8 cellular contexts compared by ENCODE assay signal in the genomic region with DNA sequence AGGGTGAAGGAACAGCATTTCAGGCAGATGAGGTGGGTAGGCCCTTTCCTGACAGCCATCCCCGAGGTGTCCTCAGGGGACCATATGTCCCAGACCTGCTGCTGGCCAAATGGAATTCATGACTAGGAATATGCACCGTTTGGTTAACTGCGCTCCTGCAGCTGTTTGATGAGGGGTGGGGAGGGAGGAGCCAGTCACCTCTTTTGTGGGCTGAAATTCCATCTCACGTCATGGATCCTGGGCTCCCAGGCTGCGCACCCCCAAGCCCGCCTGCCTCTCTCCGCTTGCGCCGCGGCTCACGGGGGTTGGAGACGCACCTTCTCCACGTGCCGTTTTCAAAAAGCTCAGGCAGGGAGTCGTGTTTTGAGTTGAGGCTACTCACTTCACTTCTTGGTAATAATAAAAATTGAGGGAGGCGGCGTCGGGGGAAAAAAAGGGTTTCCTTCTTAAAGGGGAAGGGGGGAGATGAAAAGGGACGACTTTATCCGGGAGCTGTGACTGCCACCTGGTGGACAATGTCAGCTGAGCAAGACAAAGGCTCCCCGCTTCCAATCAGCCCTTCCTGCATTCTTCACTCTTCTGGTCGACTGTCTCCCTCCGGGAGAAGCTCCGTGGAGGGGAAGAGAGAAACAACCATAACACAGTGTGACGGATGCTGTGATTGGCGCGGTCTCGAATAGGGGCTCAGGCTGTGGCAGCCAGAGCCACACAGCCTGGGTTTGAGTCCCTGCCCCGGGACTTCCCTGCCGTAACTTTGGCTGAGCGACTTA. TPM values are rescaled to one million over a fixed set of nuclear protein-coding genes. Genes with fewer than 3 reads are reported as not detected.
DNase-seq lines count a peak whose midpoint lies in the region; TF ChIP-seq lines count a peak whose summit lies in the region.

No MANE protein-coding gene starts in this region.

- H3K4me3 ChIP-seq in AG09309 (ENCODE audit: control insufficient read depth, low read depth, low read length), result peak overlapping the region; percentile 45
- peak overlapping the region; percentile 23 to 68 (median 41) for H3K4me3 ChIP-seq in esophagus squamous epithelium
- H3K4me3 ChIP-seq in muscle layer of colon (ENCODE audit: low read depth in 1 of 2, low read length in 2 of 2), result peak overlapping the region; percentile 53 to 66

- TF ChIP-seq CTCF in AG09309 (IDR thresholded peaks at IDR 0.05; ENCODE audit: control insufficient read depth, insufficient read depth, low read depth, low read length, missing control alignments), result peak; percentile 83
- peak; percentile 85 to 92 (median 88) for TF ChIP-seq CTCF in esophagus squamous epithelium (IDR thresholded peaks at IDR 0.05)

- WGBS in esophagus squamous epithelium, 2 donors, result 2% methylated on average over 16 to 17 of the region's 31 CpGs

- H3K4me1 ChIP-seq in esophagus squamous epithelium, result peaks cover 3 to 15% (median 9%) of the 10 kb centered on the region in 3 donors
- peaks cover 3% of the 10 kb centered on the region for H3K4me1 ChIP-seq in muscle layer of colon (ENCODE audit: insufficient read depth, low read length)

- intact Hi-C loops in esophagus squamous epithelium (cut with DNase I), result no loop called here

- H3K27ac ChIP-seq in esophagus squamous epithelium, result peak overlapping the region in 1 of 4 donors; percentile 47
- no peak overlapping the region for H3K27ac ChIP-seq in muscle layer of colon (ENCODE audit: low read depth, low read length)

- H3K4me3 Mint-ChIP-seq in activated T-cell treated with anti-CD3 and anti-CD28 coated beads, Interleukin-2, amount 50 U/mL, for 24 hours, result peak overlapping the region; percentile 74

- no peak overlapping the region for H3K27ac Mint-ChIP-seq in activated T-cell treated with anti-CD3 and anti-CD28 coated beads, Interleukin-2, amount 50 U/mL, for 24 hours

- DNase-seq in AG09309 (ENCODE audit: low read depth) (peak; percentile 33), GM19240 (ENCODE audit: insufficient read length, low spot score) (peak; percentile 68), HUDEP-2 (lab: John Stamatoyannopoulos, UW; ENCODE audit: unreplicated experiment in 76 of 76) (peak in 61 of 76 experiments; percentile 9 to 75 (median 48)), OCI-M2 (lab: John Stamatoyannopoulos, UW; ENCODE audit: unreplicated experiment) (peak; percentile 39), esophagus squamous epithelium (lab: John Stamatoyannopoulos, UW) (peak; percentile 18)
- peak; percentile 83 for DNase-seq in activated T-cell treated with anti-CD3 and anti-CD28 coated beads, Interleukin-2, amount 50 U/mL, for 24 hours
- peak; percentile 44 to 58 for DNase-seq in stimulated activated CD8-positive, alpha-beta memory T cell treated with anti-CD3 and anti-CD28 coated beads, Interleukin-4, amount 100 ng/mL, for 4 hours (ENCODE audit: low read depth in 2 of 2, low spot score in 1 of 2)

- TF ChIP-seq POLR2A in esophagus squamous epithelium (IDR thresholded peaks at IDR 0.05), result no peak

- H3K27me3 ChIP-seq in esophagus squamous epithelium (peaks cover 0 to 14% (median 0%) of the 10 kb centered on the region in 4 donors), muscle layer of colon (ENCODE audit: control insufficient read depth in 1 of 2, insufficient read depth in 2 of 2, low read length in 2 of 2) (no peaks in the 10 kb centered on the region)

- H3K27me3 Mint-ChIP-seq in activated T-cell treated with anti-CD3 and anti-CD28 coated beads, Interleukin-2, amount 50 U/mL, for 24 hours, result peaks cover 26% of the 10 kb centered on the region

- H3K4me1 Mint-ChIP-seq in activated T-cell treated with anti-CD3 and anti-CD28 coated beads, Interleukin-2, amount 50 U/mL, for 24 hours (ENCODE audit: low read depth), result peaks cover 13% of the 10 kb centered on the region

- peak overlapping the region; percentile 31 for H3K9ac ChIP-seq in muscle layer of colon (ENCODE audit: low read length)

- H3K9me3 ChIP-seq in esophagus squamous epithelium, result no peaks in the 10 kb centered on the region
- H3K9me3 ChIP-seq in muscle layer of colon (ENCODE audit: low read length), result no peaks in the 10 kb centered on the region

- no peaks in the 10 kb centered on the region for H3K9me3 Mint-ChIP-seq in activated T-cell treated with anti-CD3 and anti-CD28 coated beads, Interleukin-2, amount 50 U/mL, for 24 hours

- H3K36me3 Mint-ChIP-seq in activated T-cell treated with anti-CD3 and anti-CD28 coated beads, Interleukin-2, amount 50 U/mL, for 24 hours (ENCODE audit: low read depth), result no peaks in the 10 kb centered on the region

- H3K36me3 ChIP-seq in esophagus squamous epithelium (no peaks in the 10 kb centered on the region), muscle layer of colon (ENCODE audit: insufficient read depth, low read length) (no peaks in the 10 kb centered on the region)

RNA-seq across cellular contexts. Expression of gene C5orf47, which starts 15.9 kb away (rescaled TPM):
- not detected for total RNA-seq in esophagus squamous epithelium

Comparison
In these comparisons a context has a peak if more than half of its experiments do, and no peak if none do; other contexts are left out.
1. DNase-seq: peak in every context shown above with its lines; median percentile 83 in activated T-cell treated with anti-CD3 and anti-CD28 coated beads, Interleukin-2, amount 50 U/mL, for 24 hours; 68 in GM19240; 51 in stimulated activated CD8-positive, alpha-beta memory T cell treated with anti-CD3 and anti-CD28 coated beads, Interleukin-4, amount 100 ng/mL, for 4 hours; 48 in HUDEP-2; 39 in OCI-M2; 33 in AG09309; 18 in esophagus squamous epithelium.